In genomic region chr4:2008671-2008920, GRCh38 we compare ENCODE assay signal across 8 cellular contexts. TPM values are rescaled to one million over a fixed set of nuclear protein-coding genes. Genes with fewer than 3 reads are reported as not detected.
DNase-seq lines count a peak whose midpoint lies in the region; ATAC-seq and TF ChIP-seq lines count a peak whose summit lies in the region.

No MANE protein-coding gene starts in this region.

- H3K27ac ChIP-seq in WERI-Rb-1 (peak overlapping the region; percentile 99), heart left ventricle (peak overlapping the region; percentile 95 to 100 (median 99))

- intact Hi-C loops in heart left ventricle (cut with DNase I), result no loop called here

- 0 to 1% (median 1%) methylated on average over 23 to 27 of the region's 27 CpGs for WGBS in heart left ventricle, 4 donors

- ATAC-seq in heart left ventricle (peak in 3 of 4 donors; percentile 3 to 38 (median 20)), HG03460 (IDR thresholded peaks at IDR 0.05; ENCODE audit: unreplicated experiment) (no peak), GM21717 (IDR thresholded peaks at IDR 0.05; ENCODE audit: unreplicated experiment) (no peak)

- TF ChIP-seq POLR2A in GM18526 (IDR thresholded peaks at IDR 0.05; ENCODE audit: extremely low read depth, insufficient read length) (peak; percentile 68), heart left ventricle (IDR thresholded peaks at IDR 0.05) (no peak)

- H3K36me3 ChIP-seq in WERI-Rb-1 (peaks cover 37% of the 10 kb centered on the region), heart left ventricle (peaks cover 0 to 32% (median 10%) of the 10 kb centered on the region in 9 donors)

- no peaks in the 10 kb centered on the region for H3K9me3 ChIP-seq in WERI-Rb-1 (ENCODE audit: severe bottlenecking)
- H3K9me3 ChIP-seq in heart left ventricle, result no peaks in the 10 kb centered on the region

- DNase-seq in WERI-Rb-1 (no peak), heart left ventricle (no peak), skeletal muscle cell (ENCODE audit: low read depth) (no peak), NCI-H526 (lab: John Stamatoyannopoulos, UW) (no peak)
- DNase-seq in activated CD4-positive, CD25-positive, alpha-beta regulatory T cell treated with anti-CD3 and anti-CD28 coated beads, Interleukin-2, amount 50 U/mL, for 72 hours, result no peak

- H3K27me3 ChIP-seq in WERI-Rb-1 (ENCODE audit: insufficient read depth, low read depth, severe bottlenecking) (no peaks in the 10 kb centered on the region), heart left ventricle (no peaks in the 10 kb centered on the region)

- TF ChIP-seq CTCF in WERI-Rb-1 (IDR thresholded peaks at IDR 0.05; ENCODE audit: low read depth, low read length) (0 out of 2 replicates have a peak, but pooled peaks have one; percentile 4), heart left ventricle (IDR thresholded peaks at IDR 0.05) (no peak)

- peaks cover 0 to 32% (median 16%) of the 10 kb centered on the region in 12 donors for H3K4me1 ChIP-seq in heart left ventricle

- H3K4me3 ChIP-seq in WERI-Rb-1 (ENCODE audit: low read depth, low read length) (peak overlapping the region; percentile 67), heart left ventricle (peak overlapping the region; percentile 60 to 100 (median 96)), skeletal muscle cell (ENCODE audit: low read depth, low read length) (peak overlapping the region; percentile 88)

RNA-seq across cellular contexts. Expression of gene NELFA, which starts 0.2 kb away (rescaled TPM):
- 10 to 100 TPM in 5 of 9 donors, 1 to 10 TPM in 4; 8.1 to 14.9 (median 10.3) TPM for total RNA-seq in heart left ventricle
- 10 to 100 TPM; 10.4 to 12.8 TPM for polyA plus RNA-seq in heart left ventricle

RNA-seq across cellular contexts. Expression of gene NAT8L, which starts 50.5 kb away (rescaled TPM):
- 1 to 10 TPM in 1 of 9 donors, under 1 TPM in 8; 0.19 to 3.1 (median 0.33) TPM for total RNA-seq in heart left ventricle
- polyA plus RNA-seq in heart left ventricle, result under 1 TPM; 0.27 to 0.30 TPM

Comparison
In these comparisons a context has a peak if more than half of its experiments do, and no peak if none do; other contexts are left out.
1. ATAC-seq: peak in heart left ventricle (3 of 4); none in HG03460 (single experiment) and GM21717 (single experiment).
2. Peak in every context shown above with its lines, with median percentiles within 50 percentile points of each other: H3K4me3 ChIP-seq.